20 cellular contexts compared by ENCODE assay signal in genomic region chr4:183124228-183124627, GRCh38. TPM values are rescaled to one million over a fixed set of nuclear protein-coding genes. Genes with fewer than 3 reads are reported as not detected.
DNase-seq lines count a peak whose midpoint lies in the region; ATAC-seq, FAIRE-seq and TF ChIP-seq lines count a peak whose summit lies in the region.
"Had no signal": no experiment of that assay in that cellular context is flagged by ENCODE, and none has a peak within 500 bp of the region (broad histone marks: within the 10 kb centered on the region; RNA-seq: fewer than 3 reads in every experiment).

No MANE protein-coding gene starts in this region.

- H3K4me3 Mint-ChIP-seq in chondrocyte (ENCODE audit: unreplicated experiment) (no peak overlapping the region), nephron (no peak overlapping the region), Caco-2 (ENCODE audit: unreplicated experiment) (no peak overlapping the region)
- H3K4me3 Mint-ChIP-seq: CD4-positive, alpha-beta T cell had no signal

- no TSS peak for BruUV-seq in Caco-2 (replicated peaks; lab: Mats Ljungman, UMichigan)

- intact Hi-C loops in Caco-2 (cut with micrococcal nuclease; ENCODE audit: unreplicated experiment): no loop called here

- H3K4me1 Mint-ChIP-seq in chondrocyte (ENCODE audit: low read depth) (peaks cover 34% of the 10 kb centered on the region), nephron (peaks cover 5% of the 10 kb centered on the region), Caco-2 (ENCODE audit: low read depth, unreplicated experiment) (peaks cover 23% of the 10 kb centered on the region)

- H3K27ac Mint-ChIP-seq in chondrocyte (ENCODE audit: unreplicated experiment) (peak overlapping the region; percentile 61), nephron (peak overlapping the region in 2 of 3 experiments; percentile 17 to 21), Caco-2 (ENCODE audit: unreplicated experiment) (no peak overlapping the region)
- no peak overlapping the region for H3K27ac Mint-ChIP-seq in activated naive CD4-positive, alpha-beta T cell treated with anti-CD3 and anti-CD28 coated beads, Interleukin-2, amount 50 U/mL, for 72 hours
- H3K27ac Mint-ChIP-seq: CD4-positive, alpha-beta T cell had no signal

- CTCF ChIA-PET in HEK293T (lab: Yijun Ruan, JAX): no interaction called here
- CTCF ChIA-PET in Caco-2 (lab: Charles Lee): no interaction called here

- DNase-seq in HEK293T (ENCODE audit: extremely low spot score) (no peak), chondrocyte (ENCODE audit: low spot score) (no peak), Caco-2 (no peak), kidney tubule cell (ENCODE audit: low spot score) (no peak)
- DNase-seq in activated naive CD4-positive, alpha-beta T cell treated with anti-CD3 and anti-CD28 coated beads, Interleukin-2, amount 50 U/mL, for 72 hours (ENCODE audit: low spot score in 2 of 2): no peak
- DNase-seq in activated CD8-positive, alpha-beta memory T cell treated with anti-CD3 and anti-CD28 coated beads for 24 hours: no peak
- DNase-seq: AML-193; CD4-positive, alpha-beta T cell; DMS53; GDM1; KBM-7; MG63; NCI-H2029; NCI-H526 treated with DMSO at 0.1 percent for 48 hours; SHP77 had no signal

- no peaks in the 10 kb centered on the region for H3K27me3 Mint-ChIP-seq in chondrocyte (ENCODE audit: low read depth)
- no peaks in the 10 kb centered on the region for H3K27me3 Mint-ChIP-seq in nephron (ENCODE audit: low read depth)
- no peaks in the 10 kb centered on the region for H3K27me3 Mint-ChIP-seq in Caco-2 (ENCODE audit: insufficient read depth, unreplicated experiment)
- H3K27me3 Mint-ChIP-seq: CD4-positive, alpha-beta T cell had no signal

- FAIRE-seq in G401.6 (lab: Jason Lieb, UNC): peak; percentile 48
- FAIRE-seq: GM12878 had no signal

- no peaks in the 10 kb centered on the region for H3K27me3 ChIP-seq in Caco-2 (replicated peaks; ENCODE audit: control insufficient read depth, insufficient read depth, low read length)
- H3K27me3 ChIP-seq: BLaER1 treated with 17β-estradiol and CSF1 and Interleukin-3, amounts not matched to agents 10 nM and 100 nM; MG63 had no signal

- H3K9me3 ChIP-seq in Caco-2: no peaks in the 10 kb centered on the region
- H3K9me3 ChIP-seq: BLaER1 treated with 17β-estradiol and CSF1 and Interleukin-3, amounts not matched to agents 10 nM and 100 nM; MG63 had no signal

- no peak overlapping the region for H3K4me3 ChIP-seq in Caco-2 (ENCODE audit: low read depth, low read length)
- H3K4me3 ChIP-seq: BLaER1 treated with 17β-estradiol and CSF1 and Interleukin-3, amounts not matched to agents 10 nM and 100 nM; GM12878; MG63 had no signal

- peaks cover 27% of the 10 kb centered on the region for H3K4me1 ChIP-seq in Caco-2
- H3K4me1 ChIP-seq: BLaER1 treated with 17β-estradiol and CSF1 and Interleukin-3, amounts not matched to agents 10 nM and 100 nM had no signal

- no peaks in the 10 kb centered on the region for H3K36me3 ChIP-seq in Caco-2 (ENCODE audit: control insufficient read depth, insufficient read depth, low read length)
- H3K36me3 ChIP-seq: BLaER1 treated with 17β-estradiol and CSF1 and Interleukin-3, amounts not matched to agents 10 nM and 100 nM; MG63 had no signal

- H3K36me3 Mint-ChIP-seq in chondrocyte (ENCODE audit: low read depth): peaks cover 2% of the 10 kb centered on the region
- H3K36me3 Mint-ChIP-seq in nephron (ENCODE audit: low read depth): no peaks in the 10 kb centered on the region
- no peaks in the 10 kb centered on the region for H3K36me3 Mint-ChIP-seq in Caco-2 (ENCODE audit: insufficient read depth, unreplicated experiment)
- H3K36me3 Mint-ChIP-seq in activated naive CD4-positive, alpha-beta T cell treated with anti-CD3 and anti-CD28 coated beads, Interleukin-2, amount 50 U/mL, for 72 hours: no peaks in the 10 kb centered on the region

- H3K9me3 Mint-ChIP-seq in chondrocyte (ENCODE audit: low read depth): no peaks in the 10 kb centered on the region
- no peaks in the 10 kb centered on the region for H3K9me3 Mint-ChIP-seq in nephron
- no peaks in the 10 kb centered on the region for H3K9me3 Mint-ChIP-seq in Caco-2 (ENCODE audit: unreplicated experiment)
- no peaks in the 10 kb centered on the region for H3K9me3 Mint-ChIP-seq in activated naive CD4-positive, alpha-beta T cell treated with anti-CD3 and anti-CD28 coated beads, Interleukin-2, amount 50 U/mL, for 72 hours
- H3K9me3 Mint-ChIP-seq: CD4-positive, alpha-beta T cell had no signal

- no peak for ATAC-seq in activated naive CD4-positive, alpha-beta T cell treated with anti-CD3 and anti-CD28 coated beads, Interleukin-2, amount 50 U/mL, for 72 hours
- ATAC-seq: GM12878, HCT116 had no signal

- TF ChIP-seq CTCF in chondrocyte (IDR thresholded peaks at IDR 0.05) (no peak), nephron (IDR thresholded peaks at IDR 0.05; ENCODE audit: unreplicated experiment in 3 of 3) (no peak), Caco-2 (IDR thresholded peaks at IDR 0.05; ENCODE audit: insufficient read depth in 1 of 2, low read depth in 1 of 2, low read length in 1 of 2, severe bottlenecking in 1 of 2, unreplicated experiment in 1 of 2) (no peak)

- POLR2A ChIA-PET in HEK293T (lab: Yijun Ruan, JAX): no interaction called here
- POLR2A ChIA-PET in Caco-2 (lab: Charles Lee): no interaction called here

TF ChIP-seq in HEK293T, 16 proteins besides CTCF, POLR2A, EP300 and RAD21:
- TF ChIP-seq SP1 (IDR thresholded peaks at IDR 0.05) (no peak), ZNF384 (IDR thresholded peaks at IDR 0.05) (0 out of 2 replicates have a peak, but pooled peaks have one; percentile 37)

RNA-seq across cellular contexts. Expression of gene WWC2, which starts 25.2 kb away (rescaled TPM):
- total RNA-seq in chondrocyte: 41.5 to 54.5 TPM (median 48.0 TPM) in 3 replicates
- total RNA-seq in Caco-2 (2022): 120 and 126 TPM in 2 replicates
- 1 to 10 TPM; 3.1 to 3.8 TPM for total RNA-seq in activated naive CD4-positive, alpha-beta T cell treated with anti-CD3 and anti-CD28 coated beads, Interleukin-2, amount 50 U/mL, for 72 hours

Comparison
In these comparisons a context has a peak if more than half of its experiments do, and no peak if none do; other contexts are left out.
1. H3K27ac Mint-ChIP-seq: peak in chondrocyte (single experiment) and nephron (2 of 3); none in Caco-2 (single experiment) and activated naive CD4-positive, alpha-beta T cell treated with anti-CD3 and anti-CD28 coated beads, Interleukin-2, amount 50 U/mL, for 72 hours (0 of 2).